In genomic region chr14:71482701-71483100, GRCh38 we compare ENCODE assay signal across 14 cellular contexts.
"Had no signal": no experiment of that assay in that cellular context is flagged by ENCODE, and none has a peak within 500 bp of the region (broad histone marks: within the 10 kb centered on the region; RNA-seq: fewer than 3 reads in every experiment).

No MANE protein-coding gene starts in this region.

- ATAC-seq: activated CD8-positive, alpha-beta memory T cell treated with anti-CD3 and anti-CD28 coated beads, Interleukin-2, amount 10 ng/mL, durations not matched to agents 7 days and 5 days; heart right ventricle; left ventricle myocardium superior; stimulated activated memory B cell treated with anti-CD40 and anti-IgM and Interleukin-4, amounts not matched to agents 10 μg/mL and 1 μg/mL and 100 μg/mL, for 72 hours had no signal

- H3K4me3 Mint-ChIP-seq: activated CD8-positive, alpha-beta memory T cell treated with anti-CD3 and anti-CD28 coated beads, Interleukin-2, amount 10 ng/mL, durations not matched to agents 7 days and 5 days; activated naive CD8-positive, alpha-beta T cell; activated T-cell treated with anti-CD3 and anti-CD28 coated beads, Interleukin-2, amount 50 U/mL, for 24 hours; neural crest cell; stimulated activated memory B cell treated with anti-CD40 and anti-IgM and Interleukin-4, amounts not matched to agents 10 μg/mL and 1 μg/mL and 100 μg/mL, for 72 hours had no signal

- H3K9me3 Mint-ChIP-seq: activated T-cell treated with anti-CD3 and anti-CD28 coated beads, Interleukin-2, amount 50 U/mL, for 24 hours; neural crest cell; stimulated activated memory B cell treated with anti-CD40 and anti-IgM and Interleukin-4, amounts not matched to agents 10 μg/mL and 1 μg/mL and 100 μg/mL, for 72 hours had no signal

- DNase-seq: activated CD4-positive, alpha-beta T cell treated with anti-CD3 and anti-CD28 coated beads, Interleukin-2, amount 50 U/mL, for 48 hours; activated CD8-positive, alpha-beta memory T cell treated with anti-CD3 and anti-CD28 coated beads, Interleukin-2, amount 10 ng/mL, durations not matched to agents 7 days and 5 days; activated effector memory CD4-positive, alpha-beta T cell treated with Interleukin-2 at 50 U/mL for 16 hours; activated T-cell treated with anti-CD3 and anti-CD28 coated beads, Interleukin-2, amount 50 U/mL, for 24 hours; effector CD8-positive, alpha-beta T cell; heart right ventricle; left ventricle myocardium superior; posterior cingulate gyrus; trophoblast cell had no signal

- H3K27me3 Mint-ChIP-seq: activated CD8-positive, alpha-beta memory T cell treated with anti-CD3 and anti-CD28 coated beads, Interleukin-2, amount 10 ng/mL, durations not matched to agents 7 days and 5 days; activated naive CD8-positive, alpha-beta T cell; activated T-cell treated with anti-CD3 and anti-CD28 coated beads, Interleukin-2, amount 50 U/mL, for 24 hours; stimulated activated memory B cell treated with anti-CD40 and anti-IgM and Interleukin-4, amounts not matched to agents 10 μg/mL and 1 μg/mL and 100 μg/mL, for 72 hours had no signal

- H3K4me3 ChIP-seq: coronary artery, heart right ventricle, right atrium auricular region had no signal

- H3K27ac Mint-ChIP-seq: activated CD8-positive, alpha-beta memory T cell treated with anti-CD3 and anti-CD28 coated beads, Interleukin-2, amount 10 ng/mL, durations not matched to agents 7 days and 5 days; activated naive CD8-positive, alpha-beta T cell; activated T-cell treated with anti-CD3 and anti-CD28 coated beads, Interleukin-2, amount 50 U/mL, for 24 hours; stimulated activated memory B cell treated with anti-CD40 and anti-IgM and Interleukin-4, amounts not matched to agents 10 μg/mL and 1 μg/mL and 100 μg/mL, for 72 hours had no signal

- H3K27me3 ChIP-seq: heart right ventricle, right atrium auricular region had no signal

- H3K4me1 ChIP-seq: right atrium auricular region had no signal

- H3K9me3 ChIP-seq: heart right ventricle, right atrium auricular region had no signal

- H3K36me3 ChIP-seq: heart right ventricle, right atrium auricular region had no signal

- H3K27ac ChIP-seq: heart right ventricle, right atrium auricular region had no signal
